ENCODE assay signal across 1 cellular context in the genomic region with DNA sequence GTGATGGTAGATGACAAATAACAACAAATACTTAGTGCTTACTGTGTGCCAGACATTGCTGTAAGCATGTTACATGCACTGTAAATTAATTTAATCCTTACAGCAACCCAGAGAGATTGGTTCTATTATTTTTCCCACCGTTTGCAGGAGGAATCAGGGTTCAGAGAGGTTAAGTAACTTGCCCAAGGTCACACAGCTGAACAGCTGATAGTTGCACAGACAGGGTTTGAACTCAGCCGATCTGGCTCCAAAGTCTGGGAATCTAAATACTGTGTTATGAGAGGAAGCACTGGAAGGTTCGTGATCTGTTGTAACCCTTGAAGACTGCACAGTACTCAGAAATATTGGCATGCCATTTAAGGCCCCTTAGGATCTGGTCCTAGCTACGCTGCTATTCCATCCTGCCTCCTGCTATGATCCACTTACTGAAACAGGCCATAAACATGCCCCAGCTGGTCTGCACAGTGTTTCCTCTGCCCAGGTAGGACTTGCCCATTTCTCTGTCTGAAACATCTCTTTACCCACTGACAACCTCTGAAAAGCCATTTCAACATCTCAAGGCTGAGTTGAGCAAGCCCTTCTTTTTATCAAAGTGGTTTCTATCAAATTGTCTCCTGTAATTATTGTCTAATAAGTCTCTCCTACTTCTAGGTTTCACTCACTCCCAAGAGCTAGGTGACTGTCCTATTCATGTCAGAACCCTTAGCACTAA.
TF ChIP-seq lines count a peak whose summit lies in the region.

No MANE protein-coding gene starts in this region.

TF ChIP-seq in H1, 55 proteins besides CTCF, POLR2A, EP300 and RAD21:
- TF ChIP-seq KDM1A (IDR thresholded peaks at IDR 0.05; ENCODE audit: borderline replicate concordance, low read length), result peak; percentile 92
- no peak for TF ChIP-seq SP4 (IDR thresholded peaks at IDR 0.05; ENCODE audit: low read length)
